22 cellular contexts compared by ENCODE assay signal in the genomic region with DNA sequence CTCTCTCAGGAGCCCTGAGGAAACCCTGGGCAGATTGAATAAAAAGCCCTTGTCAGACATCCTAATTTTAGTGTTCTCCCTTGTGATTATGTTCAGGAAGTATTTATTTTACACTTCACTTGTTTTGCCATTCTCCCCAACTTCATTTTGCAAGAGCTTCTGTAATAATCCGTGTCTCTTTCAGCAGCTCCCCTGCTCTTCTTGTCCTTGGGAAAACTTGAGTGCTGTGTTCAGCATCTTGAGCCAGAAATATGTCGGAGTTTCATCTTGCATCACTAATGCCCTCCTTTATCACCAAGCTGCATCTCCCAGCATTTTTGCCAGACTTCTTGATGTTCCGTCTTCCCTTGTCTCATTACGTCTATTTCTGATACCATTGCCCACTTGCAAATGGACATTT.
"Had no signal": no experiment of that assay in that cellular context is flagged by ENCODE, and none has a peak within 500 bp of the region (broad histone marks: within the 10 kb centered on the region; RNA-seq: fewer than 3 reads in every experiment).

No MANE protein-coding gene starts in this region.

- DNase-seq: colonic mucosa; cortex of kidney; effector CD8-positive, alpha-beta T cell; effector memory CD8-positive, alpha-beta T cell; endodermal cell; erythroblast; esophagus squamous epithelium; foreskin fibroblast; foreskin melanocyte; gastrocnemius medialis; glutamatergic neuron; head of caudate nucleus; heart right ventricle; hippocampal formation; left cardiac atrium; left lung; left ventricle myocardium superior; lower lobe of right lung; mesenchymal stem cell; mucosa of descending colon; naive B cell had no signal

- H3K36me3 ChIP-seq: colonic mucosa, esophagus squamous epithelium, gastrocnemius medialis, heart right ventricle, left lung, lower lobe of right lung had no signal

- H3K9me3 ChIP-seq: colonic mucosa, esophagus squamous epithelium, gastrocnemius medialis, heart right ventricle, left lung, lower lobe of right lung, mucosa of descending colon had no signal

- H3K4me3 ChIP-seq: colonic mucosa, esophagus squamous epithelium, gastrocnemius medialis, heart right ventricle, left lung, lower lobe of right lung, mucosa of descending colon had no signal

- H3K4me1 ChIP-seq: colonic mucosa, esophagus squamous epithelium, gastrocnemius medialis, heart right ventricle, left lung, lower lobe of right lung had no signal

- H3K27ac ChIP-seq: colonic mucosa, epithelial cell of prostate, esophagus squamous epithelium, gastrocnemius medialis, heart right ventricle, left lung, lower lobe of right lung had no signal

- H3K27me3 ChIP-seq: colonic mucosa, esophagus squamous epithelium, gastrocnemius medialis had no signal
